2 cellular contexts compared by ENCODE assay signal in the genomic region with DNA sequence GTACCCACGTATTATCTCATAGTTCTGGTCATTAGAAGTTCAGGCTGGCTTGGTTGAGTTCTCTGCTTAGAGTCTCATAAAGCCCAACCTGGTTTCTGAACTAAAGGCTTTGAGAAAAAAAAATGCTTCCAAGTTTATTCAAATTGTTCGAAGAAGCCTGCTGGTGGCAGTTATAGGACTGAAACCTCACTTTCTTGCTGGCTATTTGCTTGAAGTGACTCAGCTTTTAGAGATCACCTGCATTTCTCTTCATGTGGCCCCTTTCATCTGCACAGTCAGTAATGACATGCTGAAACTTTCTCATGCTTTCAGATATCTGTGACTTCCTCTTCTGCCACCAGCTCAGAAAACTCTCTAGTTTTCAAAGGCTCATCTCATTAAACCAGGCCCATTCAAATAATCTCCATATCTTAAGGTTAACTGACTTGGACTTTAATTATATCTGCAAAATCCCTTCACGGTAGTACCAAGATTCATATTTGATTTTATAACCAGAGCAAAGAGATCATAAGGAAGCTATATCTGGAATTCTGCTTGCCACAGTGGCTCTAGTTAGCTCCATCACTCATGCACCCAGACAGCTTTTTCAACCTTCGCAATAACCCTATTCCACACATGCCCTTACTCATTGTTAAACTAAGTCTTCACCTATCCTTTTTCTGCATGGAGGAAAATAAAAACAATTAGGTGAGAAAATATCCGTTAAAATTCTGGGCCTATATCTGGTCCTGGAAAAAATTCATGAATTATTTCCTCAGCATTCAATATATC.
TF ChIP-seq lines count a peak whose summit lies in the region.

No MANE protein-coding gene starts in this region.

TF ChIP-seq in GM12878, 131 proteins besides CTCF, POLR2A, EP300 and RAD21 (continued from another document and continues in another):
- no peak for TF ChIP-seq SUPT20H (IDR thresholded peaks at IDR 0.05; ENCODE audit: borderline replicate concordance, control insufficient read depth, low read depth, low read length)
- TF ChIP-seq SREBF2 (IDR thresholded peaks at IDR 0.05; ENCODE audit: low read length) = no peak
- TF ChIP-seq ZNF274 (IDR thresholded peaks at IDR 0.05; ENCODE audit: insufficient read depth, insufficient read length) = no peak
- TF ChIP-seq BCL11A (IDR thresholded peaks at IDR 0.05; ENCODE audit: low read depth, low read length) = peak; percentile 98
- peak; percentile 97 for TF ChIP-seq JUNB (IDR thresholded peaks at IDR 0.05)
- TF ChIP-seq FOS (IDR thresholded peaks at IDR 0.05; ENCODE audit: borderline replicate concordance, extremely low read depth, insufficient read length) = no peak
- TF ChIP-seq CHD4 (IDR thresholded peaks at IDR 0.05) = no peak
- TF ChIP-seq RFX5 (IDR thresholded peaks at IDR 0.05; ENCODE audit: low read depth, low read length) = no peak
- no peak for TF ChIP-seq SUZ12 (IDR thresholded peaks at IDR 0.05; ENCODE audit: unreplicated experiment)
- no peak for TF ChIP-seq HDAC6 (IDR thresholded peaks at IDR 0.05; ENCODE audit: unreplicated experiment)
- TF ChIP-seq, protein P1, sequence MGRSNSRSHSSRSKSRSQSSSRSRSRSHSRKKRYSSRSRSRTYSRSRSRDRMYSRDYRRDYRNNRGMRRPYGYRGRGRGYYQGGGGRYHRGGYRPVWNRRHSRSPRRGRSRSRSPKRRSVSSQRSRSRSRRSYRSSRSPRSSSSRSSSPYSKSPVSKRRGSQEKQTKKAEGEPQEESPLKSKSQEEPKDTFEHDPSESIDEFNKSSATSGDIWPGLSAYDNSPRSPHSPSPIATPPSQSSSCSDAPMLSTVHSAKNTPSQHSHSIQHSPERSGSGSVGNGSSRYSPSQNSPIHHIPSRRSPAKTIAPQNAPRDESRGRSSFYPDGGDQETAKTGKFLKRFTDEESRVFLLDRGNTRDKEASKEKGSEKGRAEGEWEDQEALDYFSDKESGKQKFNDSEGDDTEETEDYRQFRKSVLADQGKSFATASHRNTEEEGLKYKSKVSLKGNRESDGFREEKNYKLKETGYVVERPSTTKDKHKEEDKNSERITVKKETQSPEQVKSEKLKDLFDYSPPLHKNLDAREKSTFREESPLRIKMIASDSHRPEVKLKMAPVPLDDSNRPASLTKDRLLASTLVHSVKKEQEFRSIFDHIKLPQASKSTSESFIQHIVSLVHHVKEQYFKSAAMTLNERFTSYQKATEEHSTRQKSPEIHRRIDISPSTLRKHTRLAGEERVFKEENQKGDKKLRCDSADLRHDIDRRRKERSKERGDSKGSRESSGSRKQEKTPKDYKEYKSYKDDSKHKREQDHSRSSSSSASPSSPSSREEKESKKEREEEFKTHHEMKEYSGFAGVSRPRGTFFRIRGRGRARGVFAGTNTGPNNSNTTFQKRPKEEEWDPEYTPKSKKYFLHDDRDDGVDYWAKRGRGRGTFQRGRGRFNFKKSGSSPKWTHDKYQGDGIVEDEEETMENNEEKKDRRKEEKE (IDR thresholded peaks at IDR 0.05) = no peak
- peak; percentile 98 for TF ChIP-seq DPF2 (IDR thresholded peaks at IDR 0.05)
- no peak for TF ChIP-seq POLR2AphosphoS2 (IDR thresholded peaks at IDR 0.05; ENCODE audit: low read depth, low read length)
- peak; percentile 56; the same call in 1 of the 2 replicates for TF ChIP-seq BMI1 (IDR thresholded peaks at IDR 0.05; ENCODE audit: borderline replicate concordance)
- peak; percentile 93 for TF ChIP-seq ATF7 (IDR thresholded peaks at IDR 0.05; ENCODE audit: low read depth)
- TF ChIP-seq CREB1 (IDR thresholded peaks at IDR 0.05; ENCODE audit: low read depth) = peak; percentile 66
- TF ChIP-seq HCFC1 (IDR thresholded peaks at IDR 0.05; ENCODE audit: low read length) = no peak
- TF ChIP-seq GATAD2B (conservative IDR thresholded peaks at IDR 0.05; ENCODE audit: low read depth) = peak; percentile 84; the same call in 1 of the 2 replicates
- peak; percentile 99 for TF ChIP-seq TCF7 (IDR thresholded peaks at IDR 0.05; ENCODE audit: borderline replicate concordance)
- TF ChIP-seq CBX5 (IDR thresholded peaks at IDR 0.05; ENCODE audit: low read depth) = peak; percentile 96; the same call in 1 of the 2 replicates
- peak; percentile 80 for TF ChIP-seq NBN (IDR thresholded peaks at IDR 0.05)
- TF ChIP-seq, protein P2, sequence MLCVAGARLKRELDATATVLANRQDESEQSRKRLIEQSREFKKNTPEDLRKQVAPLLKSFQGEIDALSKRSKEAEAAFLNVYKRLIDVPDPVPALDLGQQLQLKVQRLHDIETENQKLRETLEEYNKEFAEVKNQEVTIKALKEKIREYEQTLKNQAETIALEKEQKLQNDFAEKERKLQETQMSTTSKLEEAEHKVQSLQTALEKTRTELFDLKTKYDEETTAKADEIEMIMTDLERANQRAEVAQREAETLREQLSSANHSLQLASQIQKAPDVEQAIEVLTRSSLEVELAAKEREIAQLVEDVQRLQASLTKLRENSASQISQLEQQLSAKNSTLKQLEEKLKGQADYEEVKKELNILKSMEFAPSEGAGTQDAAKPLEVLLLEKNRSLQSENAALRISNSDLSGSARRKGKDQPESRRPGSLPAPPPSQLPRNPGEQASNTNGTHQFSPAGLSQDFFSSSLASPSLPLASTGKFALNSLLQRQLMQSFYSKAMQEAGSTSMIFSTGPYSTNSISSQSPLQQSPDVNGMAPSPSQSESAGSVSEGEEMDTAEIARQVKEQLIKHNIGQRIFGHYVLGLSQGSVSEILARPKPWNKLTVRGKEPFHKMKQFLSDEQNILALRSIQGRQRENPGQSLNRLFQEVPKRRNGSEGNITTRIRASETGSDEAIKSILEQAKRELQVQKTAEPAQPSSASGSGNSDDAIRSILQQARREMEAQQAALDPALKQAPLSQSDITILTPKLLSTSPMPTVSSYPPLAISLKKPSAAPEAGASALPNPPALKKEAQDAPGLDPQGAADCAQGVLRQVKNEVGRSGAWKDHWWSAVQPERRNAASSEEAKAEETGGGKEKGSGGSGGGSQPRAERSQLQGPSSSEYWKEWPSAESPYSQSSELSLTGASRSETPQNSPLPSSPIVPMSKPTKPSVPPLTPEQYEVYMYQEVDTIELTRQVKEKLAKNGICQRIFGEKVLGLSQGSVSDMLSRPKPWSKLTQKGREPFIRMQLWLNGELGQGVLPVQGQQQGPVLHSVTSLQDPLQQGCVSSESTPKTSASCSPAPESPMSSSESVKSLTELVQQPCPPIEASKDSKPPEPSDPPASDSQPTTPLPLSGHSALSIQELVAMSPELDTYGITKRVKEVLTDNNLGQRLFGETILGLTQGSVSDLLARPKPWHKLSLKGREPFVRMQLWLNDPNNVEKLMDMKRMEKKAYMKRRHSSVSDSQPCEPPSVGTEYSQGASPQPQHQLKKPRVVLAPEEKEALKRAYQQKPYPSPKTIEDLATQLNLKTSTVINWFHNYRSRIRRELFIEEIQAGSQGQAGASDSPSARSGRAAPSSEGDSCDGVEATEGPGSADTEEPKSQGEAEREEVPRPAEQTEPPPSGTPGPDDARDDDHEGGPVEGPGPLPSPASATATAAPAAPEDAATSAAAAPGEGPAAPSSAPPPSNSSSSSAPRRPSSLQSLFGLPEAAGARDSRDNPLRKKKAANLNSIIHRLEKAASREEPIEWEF (IDR thresholded peaks at IDR 0.05; ENCODE audit: insufficient replicate concordance, low read depth, low read length) = peak; percentile 67
- no peak for TF ChIP-seq STAT1 (conservative IDR thresholded peaks at IDR 0.05)
- no peak for TF ChIP-seq EZH2 (IDR thresholded peaks at IDR 0.05; ENCODE audit: borderline replicate concordance, control insufficient read depth, low read depth, low read length)
- TF ChIP-seq BHLHE40 (IDR thresholded peaks at IDR 0.05; ENCODE audit: borderline replicate concordance in 1 of 2, low read depth in 2 of 2, low read length in 1 of 2) = peak; percentile 94 to 95
- TF ChIP-seq NFYA (IDR thresholded peaks at IDR 0.05; ENCODE audit: borderline replicate concordance, low read depth, low read length) = no peak
- TF ChIP-seq MXI1 (IDR thresholded peaks at IDR 0.05; ENCODE audit: low read depth, low read length) = peak; percentile 77
- TF ChIP-seq BRCA1 (IDR thresholded peaks at IDR 0.05; ENCODE audit: low read depth, low read length) = no peak

TF ChIP-seq in SK-N-SH, 30 proteins besides CTCF, POLR2A, EP300 and RAD21 (continued from another document):
- TF ChIP-seq, protein P3, sequence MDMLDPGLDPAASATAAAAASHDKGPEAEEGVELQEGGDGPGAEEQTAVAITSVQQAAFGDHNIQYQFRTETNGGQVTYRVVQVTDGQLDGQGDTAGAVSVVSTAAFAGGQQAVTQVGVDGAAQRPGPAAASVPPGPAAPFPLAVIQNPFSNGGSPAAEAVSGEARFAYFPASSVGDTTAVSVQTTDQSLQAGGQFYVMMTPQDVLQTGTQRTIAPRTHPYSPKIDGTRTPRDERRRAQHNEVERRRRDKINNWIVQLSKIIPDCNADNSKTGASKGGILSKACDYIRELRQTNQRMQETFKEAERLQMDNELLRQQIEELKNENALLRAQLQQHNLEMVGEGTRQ (IDR thresholded peaks at IDR 0.05; ENCODE audit: borderline replicate concordance, low read depth, low read length) = no peak
- no peak for TF ChIP-seq GATA2 (CRISPR knock-in tag; IDR thresholded peaks at IDR 0.05)
- TF ChIP-seq NRF1 (IDR thresholded peaks at IDR 0.05; ENCODE audit: low read depth, low read length) = no peak
- TF ChIP-seq POLR2AphosphoS5 (IDR thresholded peaks at IDR 0.05; ENCODE audit: low read depth, low read length) = no peak
- no peak for TF ChIP-seq YY1 (IDR thresholded peaks at IDR 0.05; ENCODE audit: low read depth)
- no peak for TF ChIP-seq GABPA (IDR thresholded peaks at IDR 0.05; ENCODE audit: low read depth)
- TF ChIP-seq TCF12 (IDR thresholded peaks at IDR 0.05) = no peak
- TF ChIP-seq, protein P4, sequence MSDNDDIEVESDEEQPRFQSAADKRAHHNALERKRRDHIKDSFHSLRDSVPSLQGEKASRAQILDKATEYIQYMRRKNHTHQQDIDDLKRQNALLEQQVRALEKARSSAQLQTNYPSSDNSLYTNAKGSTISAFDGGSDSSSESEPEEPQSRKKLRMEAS (IDR thresholded peaks at IDR 0.05; ENCODE audit: low read depth) = no peak
- TF ChIP-seq, protein P5, sequence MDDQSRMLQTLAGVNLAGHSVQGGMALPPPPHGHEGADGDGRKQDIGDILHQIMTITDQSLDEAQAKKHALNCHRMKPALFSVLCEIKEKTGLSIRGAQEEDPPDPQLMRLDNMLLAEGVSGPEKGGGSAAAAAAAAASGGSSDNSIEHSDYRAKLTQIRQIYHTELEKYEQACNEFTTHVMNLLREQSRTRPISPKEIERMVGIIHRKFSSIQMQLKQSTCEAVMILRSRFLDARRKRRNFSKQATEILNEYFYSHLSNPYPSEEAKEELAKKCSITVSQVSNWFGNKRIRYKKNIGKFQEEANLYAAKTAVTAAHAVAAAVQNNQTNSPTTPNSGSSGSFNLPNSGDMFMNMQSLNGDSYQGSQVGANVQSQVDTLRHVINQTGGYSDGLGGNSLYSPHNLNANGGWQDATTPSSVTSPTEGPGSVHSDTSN (IDR thresholded peaks at IDR 0.05) = no peak
- TF ChIP-seq, protein P6, sequence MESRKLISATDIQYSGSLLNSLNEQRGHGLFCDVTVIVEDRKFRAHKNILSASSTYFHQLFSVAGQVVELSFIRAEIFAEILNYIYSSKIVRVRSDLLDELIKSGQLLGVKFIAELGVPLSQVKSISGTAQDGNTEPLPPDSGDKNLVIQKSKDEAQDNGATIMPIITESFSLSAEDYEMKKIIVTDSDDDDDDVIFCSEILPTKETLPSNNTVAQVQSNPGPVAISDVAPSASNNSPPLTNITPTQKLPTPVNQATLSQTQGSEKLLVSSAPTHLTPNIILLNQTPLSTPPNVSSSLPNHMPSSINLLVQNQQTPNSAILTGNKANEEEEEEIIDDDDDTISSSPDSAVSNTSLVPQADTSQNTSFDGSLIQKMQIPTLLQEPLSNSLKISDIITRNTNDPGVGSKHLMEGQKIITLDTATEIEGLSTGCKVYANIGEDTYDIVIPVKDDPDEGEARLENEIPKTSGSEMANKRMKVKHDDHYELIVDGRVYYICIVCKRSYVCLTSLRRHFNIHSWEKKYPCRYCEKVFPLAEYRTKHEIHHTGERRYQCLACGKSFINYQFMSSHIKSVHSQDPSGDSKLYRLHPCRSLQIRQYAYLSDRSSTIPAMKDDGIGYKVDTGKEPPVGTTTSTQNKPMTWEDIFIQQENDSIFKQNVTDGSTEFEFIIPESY (IDR thresholded peaks at IDR 0.05; ENCODE audit: borderline replicate concordance, low read depth) = no peak
- TF ChIP-seq FOXJ3 (CRISPR knock-in tag; IDR thresholded peaks at IDR 0.05) = no peak
- TF ChIP-seq JUND (IDR thresholded peaks at IDR 0.05) = no peak
- TF ChIP-seq FOSL2 (IDR thresholded peaks at IDR 0.05; ENCODE audit: borderline replicate concordance, low read depth) = no peak
